In the genomic region with DNA sequence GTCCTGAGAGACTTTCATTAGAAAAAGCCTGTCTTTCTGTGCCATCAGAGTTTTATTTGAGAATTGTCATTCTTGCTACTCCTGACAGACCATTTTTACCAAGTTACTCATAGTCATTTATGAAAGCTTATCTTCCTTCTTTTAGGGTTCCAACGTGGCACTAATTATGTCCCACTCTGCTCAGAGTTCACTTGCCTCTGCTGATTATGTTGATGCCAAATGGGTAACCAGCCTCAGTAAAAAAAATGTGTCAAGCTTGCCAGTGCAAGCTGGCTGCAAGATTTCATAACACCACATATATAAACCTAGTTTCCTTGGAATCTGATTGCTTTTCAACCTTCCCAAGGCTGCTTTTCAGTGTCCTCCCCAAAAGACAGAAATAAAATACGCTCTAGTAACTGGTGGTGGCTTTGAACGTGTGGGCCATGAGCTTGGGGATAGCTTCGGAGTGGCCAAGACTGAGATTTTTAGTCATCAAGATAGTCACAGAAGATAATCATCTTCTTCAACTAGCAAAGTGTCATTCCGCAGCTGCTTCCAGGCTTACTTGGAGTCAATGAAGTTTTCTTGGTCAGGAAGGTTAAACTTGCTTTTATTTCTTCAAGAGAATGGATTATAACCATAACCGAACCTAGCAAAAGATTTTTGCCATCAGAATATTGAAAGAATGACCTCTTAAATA, we compare ENCODE assay signal across 24 cellular contexts. TPM values are rescaled to one million over a fixed set of nuclear protein-coding genes. Genes with fewer than 3 reads are reported as not detected.
"Had no signal": no experiment of that assay in that cellular context is flagged by ENCODE, and none has a peak within 500 bp of the region (broad histone marks: within the 10 kb centered on the region; RNA-seq: fewer than 3 reads in every experiment).

No MANE protein-coding gene starts in this region.

- H3K9me3 ChIP-seq: testis, upper lobe of left lung had no signal

- H3K9me3 Mint-ChIP-seq: activated CD4-positive, alpha-beta memory T cell treated with anti-CD3 and anti-CD28 coated beads, Interleukin-2, amount 10 ng/mL, durations not matched to agents 7 days and 5 days; activated naive CD4-positive, alpha-beta T cell treated with anti-CD3 and anti-CD28 coated beads for 36 hours; nephron progenitor cell; stimulated activated naive CD8-positive, alpha-beta T cell treated with anti-CD3 and anti-CD28 coated beads, Interleukin-15, amount 100 ng/mL, for 72 hours; WTC11 had no signal

- H3K4me3 Mint-ChIP-seq: activated CD4-positive, alpha-beta memory T cell treated with anti-CD3 and anti-CD28 coated beads, Interleukin-2, amount 10 ng/mL, durations not matched to agents 7 days and 5 days; activated CD8-positive, alpha-beta memory T cell treated with anti-CD3 and anti-CD28 coated beads, Interleukin-2, amount 10 ng/mL, durations not matched to agents 7 days and 5 days; activated naive CD4-positive, alpha-beta T cell treated with anti-CD3 and anti-CD28 coated beads for 36 hours; nephron progenitor cell; stimulated activated naive CD8-positive, alpha-beta T cell treated with anti-CD3 and anti-CD28 coated beads, Interleukin-15, amount 100 ng/mL, for 72 hours; WTC11 had no signal

- DNase-seq: activated CD4-positive, alpha-beta memory T cell treated with anti-CD3 and anti-CD28 coated beads, Interleukin-2, amount 10 ng/mL, durations not matched to agents 7 days and 5 days; activated CD4-positive, alpha-beta T cell treated with anti-CD3 and anti-CD28 coated beads for 4 hours; activated CD8-positive, alpha-beta memory T cell treated with anti-CD3 and anti-CD28 coated beads, Interleukin-2, amount 10 ng/mL, durations not matched to agents 7 days and 5 days; activated naive CD4-positive, alpha-beta T cell treated with anti-CD3 and anti-CD28 coated beads for 36 hours; hippocampal formation; left colon; mammary epithelial cell; nephron progenitor cell; occipital lobe; retina; stimulated activated CD4-positive, alpha-beta T cell treated with anti-CD3 and anti-CD28 coated beads, Interleukin-15, amount 100 ng/mL, for 24 hours; stimulated activated CD4-positive, alpha-beta T cell treated with anti-CD3 and anti-CD28 coated beads, Interleukin-2, amount 100 ng/mL, for 48 hours; stimulated activated naive CD8-positive, alpha-beta T cell treated with anti-CD3 and anti-CD28 coated beads, Interleukin-15, amount 100 ng/mL, for 72 hours; testis; upper lobe of left lung had no signal

- H3K4me3 ChIP-seq: SK-N-MC, testis, upper lobe of left lung had no signal

- H3K27ac ChIP-seq: epithelial cell of prostate, testis, upper lobe of left lung had no signal

- H3K27me3 ChIP-seq: testis, upper lobe of left lung had no signal

- H3K4me1 Mint-ChIP-seq: nephron progenitor cell, WTC11 had no signal

- H3K27me3 Mint-ChIP-seq: activated CD4-positive, alpha-beta memory T cell treated with anti-CD3 and anti-CD28 coated beads, Interleukin-2, amount 10 ng/mL, durations not matched to agents 7 days and 5 days; activated CD8-positive, alpha-beta memory T cell treated with anti-CD3 and anti-CD28 coated beads, Interleukin-2, amount 10 ng/mL, durations not matched to agents 7 days and 5 days; stimulated activated naive CD8-positive, alpha-beta T cell treated with anti-CD3 and anti-CD28 coated beads, Interleukin-15, amount 100 ng/mL, for 72 hours had no signal

- H3K27ac Mint-ChIP-seq: activated CD4-positive, alpha-beta memory T cell treated with anti-CD3 and anti-CD28 coated beads, Interleukin-2, amount 10 ng/mL, durations not matched to agents 7 days and 5 days; activated CD8-positive, alpha-beta memory T cell treated with anti-CD3 and anti-CD28 coated beads, Interleukin-2, amount 10 ng/mL, durations not matched to agents 7 days and 5 days; activated naive CD4-positive, alpha-beta T cell treated with anti-CD3 and anti-CD28 coated beads for 36 hours; stimulated activated naive CD8-positive, alpha-beta T cell treated with anti-CD3 and anti-CD28 coated beads, Interleukin-15, amount 100 ng/mL, for 72 hours; WTC11 had no signal

- ATAC-seq: activated CD8-positive, alpha-beta memory T cell treated with anti-CD3 and anti-CD28 coated beads, Interleukin-2, amount 10 ng/mL, durations not matched to agents 7 days and 5 days; left colon; stimulated activated naive CD8-positive, alpha-beta T cell treated with anti-CD3 and anti-CD28 coated beads, Interleukin-15, amount 100 ng/mL, for 72 hours; WTC11 had no signal

RNA-seq across cellular contexts. Expression of gene APOA1, which starts 29.5 kb away (rescaled TPM):
- total RNA-seq: activated CD4-positive, alpha-beta memory T cell treated with anti-CD3 and anti-CD28 coated beads, Interleukin-2, amount 10 ng/mL, durations not matched to agents 7 days and 5 days; activated naive CD4-positive, alpha-beta T cell treated with anti-CD3 and anti-CD28 coated beads for 36 hours; chondrocyte; dermis microvascular lymphatic vessel endothelial cell; left colon; mammary epithelial cell had no signal

RNA-seq across cellular contexts. Expression of gene APOC3, which starts 37.2 kb away (rescaled TPM):
- total RNA-seq: activated CD4-positive, alpha-beta memory T cell treated with anti-CD3 and anti-CD28 coated beads, Interleukin-2, amount 10 ng/mL, durations not matched to agents 7 days and 5 days; activated CD8-positive, alpha-beta memory T cell treated with anti-CD3 and anti-CD28 coated beads, Interleukin-2, amount 10 ng/mL, durations not matched to agents 7 days and 5 days; activated naive CD4-positive, alpha-beta T cell treated with anti-CD3 and anti-CD28 coated beads for 36 hours; chondrocyte; dermis microvascular lymphatic vessel endothelial cell; left colon; mammary epithelial cell; myocyte; occipital lobe; posterior vena cava; skeletal muscle tissue; T-helper 2 cell treated with Interferon-gamma antibody and Interleukin-4, amounts not matched to agents 100 ng/mL and 5 ng/mL, for 36 hours had no signal
- polyA plus RNA-seq: mammary epithelial cell had no signal

RNA-seq across cellular contexts. Expression of gene APOA4, which starts 43.8 kb away (rescaled TPM):
- total RNA-seq: activated CD4-positive, alpha-beta memory T cell treated with anti-CD3 and anti-CD28 coated beads, Interleukin-2, amount 10 ng/mL, durations not matched to agents 7 days and 5 days; activated CD8-positive, alpha-beta memory T cell treated with anti-CD3 and anti-CD28 coated beads, Interleukin-2, amount 10 ng/mL, durations not matched to agents 7 days and 5 days; activated naive CD4-positive, alpha-beta T cell treated with anti-CD3 and anti-CD28 coated beads for 36 hours; chondrocyte; dermis microvascular lymphatic vessel endothelial cell; left colon; mammary epithelial cell; myocyte; occipital lobe; T-helper 2 cell treated with Interferon-gamma antibody and Interleukin-4, amounts not matched to agents 100 ng/mL and 5 ng/mL, for 36 hours; testis; upper lobe of left lung; WTC11 had no signal
- polyA plus RNA-seq: mammary epithelial cell had no signal
